Comparison of ENCODE assay signal across 13 cellular contexts in genomic region chr1:31625561-31626272, GRCh38. TPM values are rescaled to one million over a fixed set of nuclear protein-coding genes. Genes with fewer than 3 reads are reported as not detected.
DNase-seq lines count a peak whose midpoint lies in the region; ATAC-seq and TF ChIP-seq lines count a peak whose summit lies in the region.
"Had no signal": no experiment of that assay in that cellular context is flagged by ENCODE, and none has a peak within 500 bp of the region (broad histone marks: within the 10 kb centered on the region; RNA-seq: fewer than 3 reads in every experiment).

No MANE protein-coding gene starts in this region.

- no peaks in the 10 kb centered on the region for H3K9me3 ChIP-seq in mammary epithelial cell (replicated peaks; ENCODE audit: insufficient read depth, low read length)
- H3K9me3 ChIP-seq in breast epithelium: no peaks in the 10 kb centered on the region
- no peaks in the 10 kb centered on the region for H3K9me3 ChIP-seq in adipocyte (ENCODE audit: control insufficient read depth, low read length)

- TF ChIP-seq CTCF in mammary epithelial cell (conservative IDR thresholded peaks at IDR 0.05 in 1 of 2, IDR thresholded peaks at IDR 0.05 in 1 of 2; ENCODE audit: extremely low read depth in 1 of 2, insufficient read depth in 1 of 2, low read depth in 1 of 2, low read length in 2 of 2) (no peak), breast epithelium (IDR thresholded peaks at IDR 0.05) (no peak), natural killer cell (IDR thresholded peaks at IDR 0.05) (no peak)

- dilution Hi-C loops in mammary epithelial cell (cut with HindIII; ENCODE audit: low sequenced_read_pairs): no loop called here

- 83% methylated on average over 1 of the region's 4 CpGs for WGBS in mammary epithelial cell (ENCODE audit: low coverage, missing lambda C conversion rate)

- TF ChIP-seq POLR2A in breast epithelium (IDR thresholded peaks at IDR 0.05): no peak

- H2AFZ ChIP-seq in mammary epithelial cell (ENCODE audit: low read depth, low read length): no peak overlapping the region

- no peak overlapping the region for H3K4me3 Mint-ChIP-seq in natural killer cell
- H3K4me3 Mint-ChIP-seq: activated CD4-positive, alpha-beta T cell treated with anti-CD3 and anti-CD28 coated beads for 36 hours had no signal

- no peak overlapping the region for H3K27ac ChIP-seq in mammary epithelial cell (ENCODE audit: insufficient read depth, low read depth, low read length)
- peak overlapping the region in 1 of 2 donors; percentile 80 for H3K27ac ChIP-seq in breast epithelium
- H3K27ac ChIP-seq: SK-N-MC had no signal

- intact Hi-C loops in mammary epithelial cell (cut with micrococcal nuclease) (no loop called here), breast epithelium (cut with DNase I; ENCODE audit: low total_unique reads) (no loop called here), natural killer cell (cut with micrococcal nuclease) (no loop called here)

- no peaks in the 10 kb centered on the region for H3K27me3 Mint-ChIP-seq in natural killer cell (ENCODE audit: low read depth in 2 of 2)
- H3K27me3 Mint-ChIP-seq: activated CD4-positive, alpha-beta T cell treated with anti-CD3 and anti-CD28 coated beads for 36 hours had no signal

- no peak overlapping the region for H3K27ac Mint-ChIP-seq in natural killer cell
- H3K27ac Mint-ChIP-seq: activated CD4-positive, alpha-beta T cell treated with anti-CD3 and anti-CD28 coated beads for 36 hours had no signal

- peak; percentile 28 for DNase-seq in mammary epithelial cell
- no peak for DNase-seq in breast epithelium (ENCODE audit: low spot score in 2 of 2)
- DNase-seq in adipocyte (ENCODE audit: low read depth): peak; percentile 42
- DNase-seq in islet precursor cell: peak; percentile 84
- DNase-seq in stromal cell of bone marrow (ENCODE audit: low read depth): peak; percentile 46
- DNase-seq in natural killer cell: no peak
- DNase-seq: activated CD4-positive, alpha-beta T cell treated with anti-CD3 and anti-CD28 coated beads for 36 hours; activated naive CD4-positive, alpha-beta T cell; NCI-H2227 treated with DMSO at 0.1 percent for 48 hours had no signal

- H3K9ac ChIP-seq in mammary epithelial cell (ENCODE audit: insufficient read depth, low read length): no peak overlapping the region
- peak overlapping the region; percentile 25 for H3K9ac ChIP-seq in adipocyte (ENCODE audit: low read length)

- no peaks in the 10 kb centered on the region for H3K79me2 ChIP-seq in mammary epithelial cell (ENCODE audit: insufficient read depth, low read length)

- H3K27me3 ChIP-seq in mammary epithelial cell (ENCODE audit: insufficient read depth, low read length): no peaks in the 10 kb centered on the region
- H3K27me3 ChIP-seq in breast epithelium: no peaks in the 10 kb centered on the region
- H3K27me3 ChIP-seq in adipocyte (replicated peaks; ENCODE audit: control insufficient read depth, insufficient read depth, low read length): no peaks in the 10 kb centered on the region

- H3K36me3 ChIP-seq in mammary epithelial cell (ENCODE audit: insufficient read depth, low read length) (peaks cover 9% of the 10 kb centered on the region), breast epithelium (no peaks in the 10 kb centered on the region), adipocyte (ENCODE audit: control insufficient read depth, insufficient read depth, low read length, severe bottlenecking) (peaks cover 19% of the 10 kb centered on the region)

- H4K20me1 ChIP-seq in mammary epithelial cell (ENCODE audit: insufficient read depth, low read length): no peaks in the 10 kb centered on the region

- peaks cover 32% of the 10 kb centered on the region for H3K4me1 ChIP-seq in mammary epithelial cell (ENCODE audit: insufficient read depth, low read length)
- H3K4me1 ChIP-seq in breast epithelium: peaks cover 9 to 31% of the 10 kb centered on the region in 2 donors
- H3K4me1 ChIP-seq in adipocyte (ENCODE audit: control insufficient read depth, insufficient read depth, low read length): peaks cover 30% of the 10 kb centered on the region

- peaks cover 7 to 8% of the 10 kb centered on the region in 2 donors for H3K4me1 Mint-ChIP-seq in natural killer cell
- H3K4me1 Mint-ChIP-seq: activated CD4-positive, alpha-beta T cell treated with anti-CD3 and anti-CD28 coated beads for 36 hours had no signal

- in situ Hi-C loops in mammary epithelial cell (cut with MboI; ENCODE audit: low sequenced_read_pairs in 2 of 2): no loop called here

- H3K9me3 Mint-ChIP-seq in natural killer cell: no peaks in the 10 kb centered on the region

- H3K36me3 Mint-ChIP-seq in natural killer cell: no peaks in the 10 kb centered on the region

- CTCF ChIA-PET in mammary epithelial cell (lab: Charles Lee; ENCODE audit: low non-redundant PET): no interaction called here

- no peak overlapping the region for H3K4me2 ChIP-seq in mammary epithelial cell (ENCODE audit: insufficient read depth, low read depth, low read length)

- H3K4me3 ChIP-seq in mammary epithelial cell (replicated peaks in 1 of 3; ENCODE audit: insufficient read depth in 1 of 3, low read depth in 2 of 3, low read length in 3 of 3) (no peak overlapping the region), breast epithelium (no peak overlapping the region), adipocyte (ENCODE audit: low read length) (peak overlapping the region; percentile 20)
- H3K4me3 ChIP-seq: SK-N-MC had no signal

- ATAC-seq in natural killer cell: no peak
- no peak for ATAC-seq in HG03469 (IDR thresholded peaks at IDR 0.05; ENCODE audit: unreplicated experiment)
- no peak for ATAC-seq in HG02870 (IDR thresholded peaks at IDR 0.05; ENCODE audit: unreplicated experiment)
- ATAC-seq: activated CD4-positive, alpha-beta T cell treated with anti-CD3 and anti-CD28 coated beads for 36 hours had no signal

- no TSS peak for BruUV-seq in mammary epithelial cell (replicated peaks; lab: Mats Ljungman, UMichigan)

RNA-seq across cellular contexts. Expression of gene HCRTR1, which starts 8.2 kb away (rescaled TPM):
- total RNA-seq in mammary epithelial cell: not detected
- polyA plus RNA-seq in mammary epithelial cell: not detected
- not detected for polyA minus RNA-seq in mammary epithelial cell
- total RNA-seq in breast epithelium: not detected
- not detected for total RNA-seq in natural killer cell
- total RNA-seq: activated CD4-positive, alpha-beta T cell treated with anti-CD3 and anti-CD28 coated beads for 36 hours had no signal
- polyA plus RNA-seq: keratinocyte had no signal

RNA-seq across cellular contexts. Expression of gene PEF1, which starts 19.0 kb away (rescaled TPM):
- total RNA-seq in mammary epithelial cell (10 to 100 TPM; 58.6 to 78.0 TPM), breast epithelium (10 to 100 TPM; 67.8 to 84.9 (median 70.1) TPM), natural killer cell (10 to 100 TPM; 48.9 to 62.8 (median 49.9) TPM)
- polyA plus RNA-seq in mammary epithelial cell: 106 TPM
- polyA minus RNA-seq in mammary epithelial cell: 81.6 TPM

RNA-seq across cellular contexts. Expression of gene TINAGL1, which starts 49.4 kb away (rescaled TPM):
- total RNA-seq in mammary epithelial cell (100 to 1,000 TPM; 433 to 840 TPM), breast epithelium (100 to 1,000 TPM in 2 of 3 donors, 10 to 100 TPM in 1; 85.9 to 187 (median 144) TPM), natural killer cell (not detected)
- polyA plus RNA-seq in mammary epithelial cell: 578 TPM
- 360 TPM for polyA minus RNA-seq in mammary epithelial cell
- total RNA-seq: activated CD4-positive, alpha-beta T cell treated with anti-CD3 and anti-CD28 coated beads for 36 hours had no signal

Comparison
In these comparisons a context has a peak if more than half of its experiments do, and no peak if none do; other contexts are left out.
1. DNase-seq: peak in mammary epithelial cell (single experiment), adipocyte (single experiment), islet precursor cell (single experiment) and stromal cell of bone marrow (single experiment); none in breast epithelium (0 of 2) and natural killer cell (single experiment).
2. RNA of gene TINAGL1, which starts 49.4 kb away (total RNA-seq): 433 to 840 TPM in mammary epithelial cell and 85.9 to 187 TPM in breast epithelium; not detected in natural killer cell; every median in the first group is over 10 times any median in the second.